In the genomic region with DNA sequence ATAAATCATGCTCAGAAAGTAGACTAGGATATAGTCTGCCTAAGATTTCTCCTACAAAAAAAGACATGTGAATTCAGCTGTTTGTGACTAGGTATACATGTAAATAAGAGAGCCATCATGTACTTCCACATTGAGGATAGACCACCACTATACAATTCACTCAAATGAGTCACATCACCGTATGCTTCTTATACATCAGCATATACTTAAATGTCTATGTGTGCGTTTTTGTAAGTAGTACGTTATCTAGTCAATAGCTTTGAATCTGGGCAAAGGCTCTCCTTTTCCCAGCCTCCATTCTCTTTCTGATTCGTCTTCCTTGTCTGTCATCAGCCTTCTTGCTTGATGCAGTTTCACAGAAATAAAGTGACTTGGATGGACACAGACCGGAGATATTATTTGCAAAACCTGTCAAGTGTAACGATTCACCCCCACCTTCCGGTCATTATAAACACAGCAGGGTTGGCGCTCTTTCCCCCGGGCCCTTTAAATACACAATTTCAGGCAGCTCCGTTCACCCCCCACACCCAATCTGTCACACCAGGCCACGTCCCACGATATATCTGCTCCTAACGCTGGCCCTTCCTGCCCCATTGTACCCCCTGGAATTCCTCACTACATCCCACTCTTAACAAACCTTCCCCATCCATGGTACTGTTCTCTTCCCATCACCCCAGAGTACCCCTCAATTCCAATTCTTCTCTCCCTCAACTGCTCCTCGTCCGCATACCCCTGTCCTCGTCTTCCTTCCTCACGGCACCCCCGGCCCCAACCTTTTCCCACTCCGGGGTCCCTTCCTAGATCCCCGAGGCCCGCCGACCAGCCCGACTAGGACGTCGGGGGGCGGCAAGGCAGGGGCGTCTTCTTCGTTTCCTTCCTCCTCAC, we compare ENCODE assay signal across 8 cellular contexts. TPM values are rescaled to one million over a fixed set of nuclear protein-coding genes. Genes with fewer than 3 reads are reported as not detected.
DNase-seq lines count a peak whose midpoint lies in the region; ATAC-seq and TF ChIP-seq lines count a peak whose summit lies in the region.

No MANE protein-coding gene starts in this region.

- TF ChIP-seq CTCF in GM12875 (IDR thresholded peaks at IDR 0.05; ENCODE audit: borderline replicate concordance, insufficient read depth, low read depth, low read length) = no peak

- H3K4me3 ChIP-seq in GM12875 (ENCODE audit: low read depth, low read length) = peak overlapping the region; percentile 77

- DNase-seq in NCI-H510A (lab: John Stamatoyannopoulos, UW) (peak; percentile 4), ecto neural progenitor cell (ENCODE audit: low spot score) (peak; percentile 46), lung microvascular endothelial cell (ENCODE audit: low read depth in 2 of 2) (peak; percentile 49 to 52), NCI-H1436 (lab: John Stamatoyannopoulos, UW) (no peak)
- peak; percentile 61 for DNase-seq in activated CD4-positive, alpha-beta T cell treated with anti-CD3 and anti-CD28 coated beads for 48 hours
- peak; percentile 6 to 14 for DNase-seq in stimulated activated CD8-positive, alpha-beta memory T cell treated with anti-CD3 and anti-CD28 coated beads, Interleukin-7, amount 100 ng/mL, for 1 hour (ENCODE audit: low read depth in 2 of 2)

- peak; percentile 18 for ATAC-seq in HG02852 (IDR thresholded peaks at IDR 0.05; ENCODE audit: unreplicated experiment)

RNA-seq across cellular contexts. Expression of a gene that starts 0.6 kb away (rescaled TPM):
- 3.9 and 5.4 TPM in 2 replicates for total RNA-seq in lung microvascular endothelial cell

RNA-seq across cellular contexts. Expression of a gene that starts 40.2 kb away (rescaled TPM):
- total RNA-seq in lung microvascular endothelial cell = 17.0 and 27.0 TPM in 2 replicates
